In genomic region chr1:111516008-111516535, GRCh38 we compare ENCODE assay signal across 8 cellular contexts. TPM values are rescaled to one million over a fixed set of nuclear protein-coding genes. Genes with fewer than 3 reads are reported as not detected.
DNase-seq lines count a peak whose midpoint lies in the region; ATAC-seq and TF ChIP-seq lines count a peak whose summit lies in the region.

No MANE protein-coding gene starts in this region.

- H3K36me3 ChIP-seq in mucosa of stomach (ENCODE audit: control insufficient read depth, insufficient read depth, low read length), result no peaks in the 10 kb centered on the region

- no peaks in the 10 kb centered on the region for H3K9me3 Mint-ChIP-seq in osteocyte (ENCODE audit: unreplicated experiment)

- H3K27me3 Mint-ChIP-seq in T-helper 17 cell (no peaks in the 10 kb centered on the region), osteocyte (ENCODE audit: unreplicated experiment) (peaks cover 2% of the 10 kb centered on the region)

- H3K9me3 ChIP-seq in T-helper 17 cell (ENCODE audit: control insufficient read depth, low read length, poor library complexity, severe bottlenecking) (no peaks in the 10 kb centered on the region), mucosa of stomach (ENCODE audit: control insufficient read depth, low read length) (no peaks in the 10 kb centered on the region)

- ATAC-seq in HG02852 (IDR thresholded peaks at IDR 0.05; ENCODE audit: unreplicated experiment), result peak; percentile 58
- ATAC-seq in T-helper 17 cell, result peak; percentile 70
- ATAC-seq in GM19324 (IDR thresholded peaks at IDR 0.05; ENCODE audit: low FRiP score, unreplicated experiment), result no peak

- peak; percentile 40 for TF ChIP-seq POLR2A in erythroblast (IDR thresholded peaks at IDR 0.05; ENCODE audit: low read length)

- no peak for TF ChIP-seq CTCF in osteocyte (IDR thresholded peaks at IDR 0.05)

- no peak for DNase-seq in T-helper 17 cell
- DNase-seq in erythroblast (lab: John Stamatoyannopoulos, UW), result peak; percentile 70 to 80
- DNase-seq in osteocyte (ENCODE audit: extremely low spot score, unreplicated experiment), result no peak
- no peak for DNase-seq in epidermal melanocyte (ENCODE audit: insufficient read length, low spot score)

- H3K27me3 ChIP-seq in mucosa of stomach (ENCODE audit: control insufficient read depth, insufficient read depth, low read length), result peaks cover 9% of the 10 kb centered on the region

- H3K4me1 ChIP-seq in mucosa of stomach (ENCODE audit: control insufficient read depth, insufficient read depth, low read length), result peaks cover 11% of the 10 kb centered on the region

- H3K36me3 Mint-ChIP-seq in T-helper 17 cell (ENCODE audit: low read depth) (no peaks in the 10 kb centered on the region), osteocyte (ENCODE audit: unreplicated experiment) (no peaks in the 10 kb centered on the region)

- H3K27ac Mint-ChIP-seq in T-helper 17 cell (peak overlapping the region; percentile 77), osteocyte (ENCODE audit: unreplicated experiment) (no peak overlapping the region)

- H3K4me3 Mint-ChIP-seq in T-helper 17 cell (peak overlapping the region; percentile 68), osteocyte (ENCODE audit: unreplicated experiment) (no peak overlapping the region)

- H3K4me1 Mint-ChIP-seq in T-helper 17 cell (peaks cover 30% of the 10 kb centered on the region), osteocyte (ENCODE audit: unreplicated experiment) (no peaks in the 10 kb centered on the region)

- H3K4me3 ChIP-seq in GM08714 (ENCODE audit: low read length), result peak overlapping the region; percentile 28; the same call in 1 of the 2 replicates
- no peak overlapping the region for H3K4me3 ChIP-seq in mucosa of stomach (ENCODE audit: low read length)

- peak overlapping the region; percentile 33 for H3K9ac ChIP-seq in mucosa of stomach (ENCODE audit: low read length)

RNA-seq across cellular contexts. Expression of gene ADORA3, which starts 12.6 kb away (rescaled TPM):
- total RNA-seq in T-helper 17 cell (not detected), osteocyte (not detected in 2 replicates)

RNA-seq across cellular contexts. Expression of gene TMIGD3, which starts 12.6 kb away (rescaled TPM):
- total RNA-seq in T-helper 17 cell (not detected), osteocyte (not detected in 2 replicates)

RNA-seq across cellular contexts. Expression of gene C1orf162, which starts 42.3 kb away (rescaled TPM):
- total RNA-seq in T-helper 17 cell (10 to 100 TPM; 31.3 to 50.8 TPM), osteocyte (0.34 and 0.70 TPM in 2 replicates)

Comparison
In these comparisons a context has a peak if more than half of its experiments do, and no peak if none do; other contexts are left out.
1. DNase-seq: peak in erythroblast (2 of 2); none in T-helper 17 cell (0 of 3), osteocyte (single experiment) and epidermal melanocyte (single experiment).
2. RNA of gene C1orf162, which starts 42.3 kb away (total RNA-seq): 31.3 to 50.8 TPM in T-helper 17 cell; 0.34 to 0.70 TPM in osteocyte; every median in the first group is over 10 times any median in the second.